Comparison of ENCODE assay signal across 23 cellular contexts in the genomic region with DNA sequence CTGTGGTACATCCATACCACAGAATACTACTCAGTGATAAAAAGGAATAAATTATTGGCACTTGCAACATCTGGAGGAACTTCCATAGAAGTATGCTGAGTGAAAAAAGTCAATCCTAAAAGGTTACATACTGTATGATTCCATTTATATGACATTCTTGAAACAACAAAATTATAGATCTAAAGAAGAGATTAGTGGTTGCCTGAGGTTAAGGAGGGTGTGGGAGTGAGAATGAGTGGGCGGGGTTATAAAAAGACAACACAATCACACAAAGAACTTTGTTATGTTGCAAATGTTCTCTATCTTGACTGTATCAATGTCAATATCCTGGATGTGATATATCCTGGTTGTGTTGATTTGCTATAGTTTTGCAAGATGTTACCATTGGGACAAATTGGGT.
"Had no signal": no experiment of that assay in that cellular context is flagged by ENCODE, and none has a peak within 500 bp of the region (broad histone marks: within the 10 kb centered on the region; RNA-seq: fewer than 3 reads in every experiment).

No MANE protein-coding gene starts in this region.

- H3K36me3 ChIP-seq: esophagus squamous epithelium, left ventricle myocardium inferior, right atrium auricular region had no signal

- H3K9me3 ChIP-seq: esophagus squamous epithelium, mucosa of descending colon had no signal

- H3K36me3 Mint-ChIP-seq: natural killer cell treated with Interleukin-12 subunit alpha and Interleukin-12 subunit beta and Interleukin-15 and Interleukin-18, amount 100 ng/mL, for 72 hours had no signal

- H3K4me1 ChIP-seq: left ventricle myocardium inferior, right atrium auricular region had no signal

- H3K9me3 Mint-ChIP-seq: activated naive CD4-positive, alpha-beta T cell treated with anti-CD3 and anti-CD28 coated beads for 36 hours; natural killer cell treated with Interleukin-12 subunit alpha and Interleukin-12 subunit beta and Interleukin-15 and Interleukin-18, amount 100 ng/mL, for 72 hours; stimulated activated naive B cell treated with anti-CD40 and anti-IgM and Interleukin-4, amounts not matched to agents 10 μg/mL and 1 μg/mL and 100 μg/mL, for 72 hours had no signal

- H3K27me3 Mint-ChIP-seq: stimulated activated naive B cell treated with anti-CD40 and anti-IgM and Interleukin-4, amounts not matched to agents 10 μg/mL and 1 μg/mL and 100 μg/mL, for 72 hours had no signal

- H3K4me2 ChIP-seq: smooth muscle cell had no signal

- ATAC-seq: mucosa of descending colon had no signal

- H3K4me3 Mint-ChIP-seq: activated naive CD4-positive, alpha-beta T cell treated with anti-CD3 and anti-CD28 coated beads for 36 hours; natural killer cell treated with Interleukin-12 subunit alpha and Interleukin-12 subunit beta and Interleukin-15 and Interleukin-18, amount 100 ng/mL, for 72 hours; stimulated activated naive B cell treated with anti-CD40 and anti-IgM and Interleukin-4, amounts not matched to agents 10 μg/mL and 1 μg/mL and 100 μg/mL, for 72 hours had no signal

- H3K27me3 ChIP-seq: esophagus squamous epithelium, right atrium auricular region, tibial nerve had no signal

- H3K4me3 ChIP-seq: esophagus squamous epithelium, left ventricle myocardium inferior, lung, mucosa of descending colon, right atrium auricular region, smooth muscle cell, tibial nerve had no signal

- DNase-seq: activated CD4-positive, alpha-beta T cell treated with anti-CD3 and anti-CD28 coated beads, Interleukin-2, amount 50 U/mL, for 1 hour; activated CD4-positive, CD25-positive, alpha-beta regulatory T cell treated with anti-CD3 and anti-CD28 coated beads, Interleukin-2, amount 50 U/mL, for 72 hours; activated CD8-positive, alpha-beta memory T cell treated with anti-CD3 and anti-CD28 coated beads, Interleukin-2, amount 50 U/mL, for 4 hours; activated effector memory CD4-positive, alpha-beta T cell treated with Interleukin-2 at 50 U/mL for 16 hours; activated naive CD4-positive, alpha-beta T cell treated with anti-CD3 and anti-CD28 coated beads for 36 hours; activated T-cell treated with anti-CD3 and anti-CD28 coated beads, Interleukin-2, amount 50 U/mL, for 1 hour; anterior cingulate cortex; dermis blood vessel endothelial cell; effector CD4-positive, alpha-beta T cell; esophagus squamous epithelium; left ventricle myocardium inferior; mucosa of descending colon; stimulated activated CD4-positive, alpha-beta T cell treated with anti-CD3 and anti-CD28 coated beads, Interleukin-1b, Interleukin-23, amount 100 ng/mL, for 48 hours; stimulated activated CD4-positive, alpha-beta T cell treated with anti-CD3 and anti-CD28 coated beads, Interleukin-4, amount 100 ng/mL, for 4 hours; stimulated activated CD8-positive, alpha-beta memory T cell treated with anti-CD3 and anti-CD28 coated beads, Interleukin-4, amount 100 ng/mL, for 48 hours; stimulated activated naive B cell treated with anti-CD40 and anti-IgM and Interleukin-4, amounts not matched to agents 10 μg/mL and 1 μg/mL and 100 μg/mL, for 72 hours; T-helper 9 cell had no signal

- H3K27ac ChIP-seq: epithelial cell of prostate, esophagus squamous epithelium, left ventricle myocardium inferior, right atrium auricular region, tibial nerve had no signal

- H3K27ac Mint-ChIP-seq: activated naive CD4-positive, alpha-beta T cell treated with anti-CD3 and anti-CD28 coated beads for 36 hours; natural killer cell treated with Interleukin-12 subunit alpha and Interleukin-12 subunit beta and Interleukin-15 and Interleukin-18, amount 100 ng/mL, for 72 hours; stimulated activated naive B cell treated with anti-CD40 and anti-IgM and Interleukin-4, amounts not matched to agents 10 μg/mL and 1 μg/mL and 100 μg/mL, for 72 hours had no signal
